26 cellular contexts compared by ENCODE assay signal in the genomic region with DNA sequence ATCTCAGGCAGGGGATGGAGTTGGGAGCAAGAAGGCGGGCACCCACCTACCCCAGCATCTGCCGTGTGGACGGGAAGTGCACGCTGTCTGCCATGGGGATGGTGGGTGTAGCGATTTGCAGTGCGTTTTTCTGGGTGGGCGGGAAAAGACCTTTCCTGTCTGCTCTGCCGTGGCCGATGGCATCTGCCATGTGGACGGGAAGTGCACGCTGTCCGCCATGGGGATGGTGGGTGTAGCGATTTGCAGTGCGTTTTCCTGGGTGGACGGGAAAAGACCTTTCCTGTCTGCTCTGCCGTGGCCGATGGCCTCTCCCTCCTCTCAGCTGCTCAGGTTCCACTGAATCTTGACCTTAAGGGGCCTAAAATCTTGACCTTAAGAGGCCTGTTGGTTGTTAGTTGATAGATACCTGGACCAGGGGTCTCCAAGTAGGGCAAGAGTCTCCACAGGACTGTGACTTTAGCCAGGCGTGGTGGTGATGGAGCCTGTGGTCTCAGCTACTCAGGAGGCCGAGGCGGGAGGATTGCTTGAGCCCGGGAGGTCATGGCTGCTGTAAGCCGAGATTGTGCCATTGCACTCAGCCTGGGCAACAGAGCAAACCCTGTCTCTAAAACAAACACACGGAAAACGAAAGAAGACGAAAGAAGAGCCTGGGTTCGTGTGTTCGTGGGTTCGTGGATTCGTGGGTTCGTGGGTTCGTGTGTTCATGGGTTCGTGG.
"Had no signal": no experiment of that assay in that cellular context is flagged by ENCODE, and none has a peak within 500 bp of the region (broad histone marks: within the 10 kb centered on the region; RNA-seq: fewer than 3 reads in every experiment).

No MANE protein-coding gene starts in this region.

- H3K27ac Mint-ChIP-seq: activated CD4-positive, alpha-beta memory T cell treated with anti-CD3 and anti-CD28 coated beads, Interleukin-2, amount 10 ng/mL, durations not matched to agents 7 days and 5 days; activated CD4-positive, alpha-beta T cell treated with anti-CD3 and anti-CD28 coated beads, Interleukin-2, amount 10 ng/mL, durations not matched to agents 7 days and 5 days; activated naive CD8-positive, alpha-beta T cell; activated T-helper 2 cell treated with anti-CD3 and anti-CD28 coated beads, Interferon-gamma antibody, Interleukin-2, Interleukin-4, amounts not matched to agents 10 μg/mL and 5 μg/mL and 100 μg/mL, durations not matched to agents 14 hours and 24 hours and 36 hours had no signal

- ATAC-seq: activated T-cell treated with anti-CD3 and anti-CD28 coated beads, Interleukin-2, amount 50 U/mL, for 4 hours; body of pancreas; gastrocnemius medialis; lower lobe of right lung; pancreas; psoas muscle had no signal

- H3K79me2 ChIP-seq: hepatocyte had no signal

- H3K4me1 ChIP-seq: body of pancreas, gastrocnemius medialis, lower lobe of right lung, pancreas, psoas muscle, tibial nerve had no signal

- H3K36me3 Mint-ChIP-seq: activated naive CD8-positive, alpha-beta T cell had no signal

- H3K9me3 ChIP-seq: body of pancreas, gastrocnemius medialis, lower lobe of right lung, pancreas, psoas muscle had no signal

- H3K27me3 Mint-ChIP-seq: activated CD4-positive, alpha-beta memory T cell treated with anti-CD3 and anti-CD28 coated beads, Interleukin-2, amount 10 ng/mL, durations not matched to agents 7 days and 5 days; activated CD4-positive, alpha-beta T cell treated with anti-CD3 and anti-CD28 coated beads, Interleukin-2, amount 10 ng/mL, durations not matched to agents 7 days and 5 days; activated naive CD8-positive, alpha-beta T cell had no signal

- DNase-seq: activated CD4-positive, alpha-beta memory T cell treated with anti-CD3 and anti-CD28 coated beads, Interleukin-2, amount 10 ng/mL, durations not matched to agents 7 days and 5 days; activated CD4-positive, alpha-beta T cell treated with anti-CD3 and anti-CD28 coated beads for 1 hour; activated CD4-positive, alpha-beta T cell treated with anti-CD3 and anti-CD28 coated beads, Interleukin-2, amount 10 ng/mL, durations not matched to agents 7 days and 5 days; activated CD8-positive, alpha-beta memory T cell treated with anti-CD3 and anti-CD28 coated beads, Interleukin-2, amount 50 U/mL, for 48 hours; activated T-cell treated with anti-CD3 and anti-CD28 coated beads, Interleukin-2, amount 50 U/mL, for 4 hours; anterior cingulate cortex; cerebellar nuclear complex; effector memory CD4-positive, alpha-beta T cell; erythroblast; gastrocnemius medialis; glutamatergic neuron; lower lobe of right lung; mesenchymal stem cell; psoas muscle; stimulated activated CD4-positive, alpha-beta T cell treated with anti-CD3 and anti-CD28 coated beads, Interleukin-15, amount 100 ng/mL, for 24 hours; stimulated activated CD4-positive, alpha-beta T cell treated with anti-CD3 and anti-CD28 coated beads, Interleukin-2, amount 100 ng/mL, for 24 hours; stimulated activated naive CD4-positive, alpha-beta T cell had no signal

- H3K27ac ChIP-seq: body of pancreas, coronary artery, dorsolateral prefrontal cortex, gastrocnemius medialis, hepatocyte, lower lobe of right lung, pancreas, psoas muscle, tibial nerve had no signal

- H2AFZ ChIP-seq: hepatocyte had no signal

- H3K36me3 ChIP-seq: gastrocnemius medialis, lower lobe of right lung, pancreas, tibial nerve had no signal

- H3K9me3 Mint-ChIP-seq: activated CD4-positive, alpha-beta memory T cell treated with anti-CD3 and anti-CD28 coated beads, Interleukin-2, amount 10 ng/mL, durations not matched to agents 7 days and 5 days; activated T-cell treated with anti-CD3 and anti-CD28 coated beads, Interleukin-2, amount 50 U/mL, for 4 hours had no signal

- H3K4me3 Mint-ChIP-seq: activated CD4-positive, alpha-beta memory T cell treated with anti-CD3 and anti-CD28 coated beads, Interleukin-2, amount 10 ng/mL, durations not matched to agents 7 days and 5 days; activated CD4-positive, alpha-beta T cell treated with anti-CD3 and anti-CD28 coated beads, Interleukin-2, amount 10 ng/mL, durations not matched to agents 7 days and 5 days; activated naive CD8-positive, alpha-beta T cell; activated T-cell treated with anti-CD3 and anti-CD28 coated beads, Interleukin-2, amount 50 U/mL, for 4 hours; nephron had no signal

- H3K4me2 ChIP-seq: hepatocyte had no signal

- H3K4me1 Mint-ChIP-seq: activated CD4-positive, alpha-beta memory T cell treated with anti-CD3 and anti-CD28 coated beads, Interleukin-2, amount 10 ng/mL, durations not matched to agents 7 days and 5 days; activated CD4-positive, alpha-beta T cell treated with anti-CD3 and anti-CD28 coated beads, Interleukin-2, amount 10 ng/mL, durations not matched to agents 7 days and 5 days had no signal

- H3K4me3 ChIP-seq: body of pancreas, coronary artery, dorsolateral prefrontal cortex, gastrocnemius medialis, hepatocyte, lower lobe of right lung, pancreas, psoas muscle, tibial nerve had no signal

- H3K27me3 ChIP-seq: body of pancreas, hepatocyte, pancreas, tibial nerve had no signal
